8 cellular contexts compared by ENCODE assay signal in the genomic region with DNA sequence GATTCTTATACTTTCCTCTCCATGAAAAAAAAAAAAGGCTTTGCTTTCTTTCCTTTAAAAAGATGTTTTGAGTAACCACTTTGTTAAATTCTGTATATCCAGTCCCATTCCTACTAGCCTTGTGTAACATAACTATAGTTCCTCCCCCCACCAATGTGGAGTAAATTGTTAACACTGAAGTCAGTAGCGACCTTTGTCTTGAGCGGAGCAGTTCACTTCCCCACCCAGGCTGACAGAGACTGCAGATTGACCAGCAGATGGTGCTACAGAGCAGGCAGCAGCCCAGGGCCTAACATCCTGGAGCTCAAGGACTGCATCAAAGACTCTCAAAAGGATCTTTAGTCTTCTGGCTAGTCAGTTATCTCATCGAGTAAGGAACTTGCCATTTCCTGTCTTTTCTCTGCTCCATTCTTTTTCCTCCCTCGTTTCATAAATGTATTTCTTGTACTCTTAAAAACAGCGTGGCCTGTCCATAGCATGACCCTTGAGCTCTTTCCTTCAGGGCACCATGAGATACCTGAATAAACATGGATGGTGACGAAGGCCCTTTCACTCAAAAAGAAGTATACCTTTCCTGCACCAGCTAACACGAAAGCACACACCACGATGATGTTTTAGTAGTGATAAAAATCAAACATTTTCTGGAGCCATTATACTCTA.
DNase-seq lines count a peak whose midpoint lies in the region; ATAC-seq and TF ChIP-seq lines count a peak whose summit lies in the region.

No MANE protein-coding gene starts in this region.

- intact Hi-C loops in natural killer cell (cut with micrococcal nuclease) = no loop called here
- intact Hi-C loops in stomach (cut with DNase I; ENCODE audit: low total_unique reads) = no loop called here

- peak; percentile 100 for ATAC-seq in DND-41 (ENCODE audit: insufficient read depth, low read depth)
- peak; percentile 95 for ATAC-seq in GM21526 (IDR thresholded peaks at IDR 0.05; ENCODE audit: low FRiP score, unreplicated experiment)
- peak; percentile 90 for ATAC-seq in esophagus mucosa
- ATAC-seq in natural killer cell = peak; percentile 73 to 86 (median 76)

- WGBS in stomach, 5 donors = 22 to 33% (median 28%) methylated on average over 8 of the region's 8 CpGs

- H3K4me1 ChIP-seq in DND-41 (ENCODE audit: insufficient read depth, low read length) = no peaks in the 10 kb centered on the region
- H3K4me1 ChIP-seq in stomach = peaks cover 0 to 18% (median 0%) of the 10 kb centered on the region in 4 donors

- H3K79me2 ChIP-seq in DND-41 (ENCODE audit: insufficient read depth, low read length) = no peaks in the 10 kb centered on the region

- TF ChIP-seq CTCF in DND-41 (IDR thresholded peaks at IDR 0.05; ENCODE audit: borderline replicate concordance, extremely low read depth, low read length, poor library complexity, severe bottlenecking) = peak; percentile 96
- peak; percentile 58 for TF ChIP-seq CTCF in natural killer cell (IDR thresholded peaks at IDR 0.05)
- peak in 5 of 7 experiments; percentile 57 to 82 (median 73) for TF ChIP-seq CTCF in stomach (IDR thresholded peaks at IDR 0.05)

- H2AFZ ChIP-seq in DND-41 (ENCODE audit: low read depth, low read length) = no peak overlapping the region

- no peaks in the 10 kb centered on the region for H3K27me3 ChIP-seq in DND-41 (ENCODE audit: insufficient read depth, low read length, poor library complexity)
- H3K27me3 ChIP-seq in stomach = no peaks in the 10 kb centered on the region

- no peak overlapping the region for H3K4me3 Mint-ChIP-seq in natural killer cell

- TF ChIP-seq POLR2A in stomach (IDR thresholded peaks at IDR 0.05) = no peak

- H3K4me2 ChIP-seq in DND-41 (ENCODE audit: insufficient read depth, low read length) = no peak overlapping the region

- H3K9me3 ChIP-seq in DND-41 (ENCODE audit: insufficient read depth, low read length, severe bottlenecking) = no peaks in the 10 kb centered on the region
- no peaks in the 10 kb centered on the region for H3K9me3 ChIP-seq in stomach

- no peaks in the 10 kb centered on the region for H3K27me3 Mint-ChIP-seq in natural killer cell (ENCODE audit: low read depth in 2 of 2)

- no peak overlapping the region for H3K4me3 ChIP-seq in DND-41 (ENCODE audit: low read depth in 1 of 2, low read length in 2 of 2)
- H3K4me3 ChIP-seq in stomach = no peak overlapping the region

- no peak overlapping the region for H3K27ac ChIP-seq in DND-41 (ENCODE audit: low read length)
- H3K27ac ChIP-seq in stomach = no peak overlapping the region

- no peak for TF ChIP-seq EP300 in stomach (IDR thresholded peaks at IDR 0.05)

- no peaks in the 10 kb centered on the region for H4K20me1 ChIP-seq in DND-41 (ENCODE audit: insufficient read depth, low read length)

- H3K9ac ChIP-seq in DND-41 (ENCODE audit: low read depth, low read length) = no peak overlapping the region

- no peaks in the 10 kb centered on the region for H3K9me3 Mint-ChIP-seq in natural killer cell

- no peaks in the 10 kb centered on the region for H3K36me3 Mint-ChIP-seq in natural killer cell

- DNase-seq in DND-41 (peak; percentile 71), HT-29 (ENCODE audit: low spot score) (peak; percentile 96), NOMO-1 (lab: John Stamatoyannopoulos, UW; ENCODE audit: unreplicated experiment in 2 of 2) (peak; percentile 56 to 68), natural killer cell (no peak), stomach (peak; percentile 69)
- DNase-seq in activated CD8-positive, alpha-beta memory T cell treated with anti-CD3 and anti-CD28 coated beads, Interleukin-2, amount 50 U/mL, for 1 hour (ENCODE audit: extremely low read depth) = peak; percentile 1

- H3K36me3 ChIP-seq in DND-41 (ENCODE audit: insufficient read depth, low read length) (no peaks in the 10 kb centered on the region), stomach (no peaks in the 10 kb centered on the region)

- no peak overlapping the region for H3K27ac Mint-ChIP-seq in natural killer cell

- H3K4me1 Mint-ChIP-seq in natural killer cell = no peaks in the 10 kb centered on the region
